12 cellular contexts compared by ENCODE assay signal in genomic region chr13:20713751-20714150, GRCh38. TPM values are rescaled to one million over a fixed set of nuclear protein-coding genes. Genes with fewer than 3 reads are reported as not detected.
DNase-seq lines count a peak whose midpoint lies in the region; ATAC-seq, FAIRE-seq and TF ChIP-seq lines count a peak whose summit lies in the region.
"Had no signal": no experiment of that assay in that cellular context is flagged by ENCODE, and none has a peak within 500 bp of the region (broad histone marks: within the 10 kb centered on the region; RNA-seq: fewer than 3 reads in every experiment).

No MANE protein-coding gene starts in this region.

- no peak overlapping the region for H2AFZ ChIP-seq in endothelial cell of umbilical vein (ENCODE audit: low read depth, low read length)
- H2AFZ ChIP-seq: PC-9 had no signal

- POLR2A ChIA-PET in endothelial cell of umbilical vein (lab: Charles Lee) = interaction anchor here (1.4 kb wide), 1 partner anchor 101 kb away, joined by 6 read pairs; no protein-coding TSS in a partner anchor

- H3K9me3 Mint-ChIP-seq in osteocyte (ENCODE audit: unreplicated experiment) (no peaks in the 10 kb centered on the region), Calu3 (ENCODE audit: low read depth, unreplicated experiment) (no peaks in the 10 kb centered on the region)
- H3K9me3 Mint-ChIP-seq: activated naive CD8-positive, alpha-beta T cell treated with anti-CD3 and anti-CD28 coated beads, Interleukin-2, amount 10 ng/mL, durations not matched to agents 7 days and 5 days; neural crest cell had no signal

- H3K4me3 ChIP-seq in endothelial cell of umbilical vein (replicated peaks in 1 of 3; ENCODE audit: insufficient read depth in 1 of 3, low read depth in 1 of 3, low read length in 3 of 3) = no peak overlapping the region
- H3K4me3 ChIP-seq: PC-9 had no signal

- H3K27ac Mint-ChIP-seq in osteocyte (ENCODE audit: unreplicated experiment) = peak overlapping the region; percentile 81
- no peak overlapping the region for H3K27ac Mint-ChIP-seq in Calu3 (ENCODE audit: unreplicated experiment)
- H3K27ac Mint-ChIP-seq: activated naive CD8-positive, alpha-beta T cell treated with anti-CD3 and anti-CD28 coated beads, Interleukin-2, amount 10 ng/mL, durations not matched to agents 7 days and 5 days had no signal

- intact Hi-C loops in endothelial cell of umbilical vein (cut with micrococcal nuclease) = loop anchor here (1.0 to 2.0 kb wide), 4 partner anchors 9 to 101 kb away; no protein-coding TSS in a partner anchor
- intact Hi-C loops in Calu3 (cut with micrococcal nuclease; ENCODE audit: unreplicated experiment) = loop anchor here (2.0 to 5.0 kb wide), 2 partner anchors 115 to 216 kb away; no protein-coding TSS in a partner anchor

- H3K27me3 ChIP-seq in endothelial cell of umbilical vein (ENCODE audit: control insufficient read depth in 2 of 2, insufficient read depth in 2 of 2, low read length in 2 of 2) = no peaks in the 10 kb centered on the region

- H3K9ac ChIP-seq in endothelial cell of umbilical vein (replicated peaks; ENCODE audit: extremely low read depth, insufficient read depth, low read length) = peak overlapping the region; percentile 6

- H3K9me3 ChIP-seq in endothelial cell of umbilical vein (replicated peaks; ENCODE audit: control insufficient read depth, insufficient read depth, low read length) = no peaks in the 10 kb centered on the region

- no peak for FAIRE-seq in endothelial cell of umbilical vein (lab: Jason Lieb, UNC)

- TF ChIP-seq CTCF in endothelial cell of umbilical vein (IDR thresholded peaks at IDR 0.05; ENCODE audit: extremely low read depth in 1 of 2, insufficient read depth in 1 of 2, low read depth in 1 of 2, low read length in 2 of 2) = no peak
- TF ChIP-seq CTCF in osteocyte (IDR thresholded peaks at IDR 0.05) = no peak
- TF ChIP-seq CTCF in Calu3 (IDR thresholded peaks at IDR 0.05; ENCODE audit: unreplicated experiment) = no peak

- H3K4me1 ChIP-seq in endothelial cell of umbilical vein (ENCODE audit: control insufficient read depth, extremely low read depth, insufficient read depth, low read length) = peaks cover 38% of the 10 kb centered on the region

- no peak for TF ChIP-seq POLR2A in endothelial cell of umbilical vein (IDR thresholded peaks at IDR 0.05; ENCODE audit: low read depth, low read length)

- BruUV-seq in endothelial cell of umbilical vein (replicated peaks; lab: Mats Ljungman, UMichigan) (no TSS peak), Calu3 (replicated peaks; lab: Mats Ljungman, UMichigan) (no TSS peak)

- DNase-seq in Ammon's horn (ENCODE audit: low spot score) = peak; percentile 51
- peak; percentile 83 for DNase-seq in M059J (ENCODE audit: low read depth)
- DNase-seq in endothelial cell of umbilical vein (ENCODE audit: low read depth, low spot score) = peak; percentile 38
- no peak for DNase-seq in osteocyte (ENCODE audit: extremely low spot score, unreplicated experiment)
- DNase-seq in NCI-H526 (lab: John Stamatoyannopoulos, UW) = no peak
- DNase-seq in Calu3 = no peak
- DNase-seq: activated naive CD8-positive, alpha-beta T cell treated with anti-CD3 and anti-CD28 coated beads, Interleukin-2, amount 10 ng/mL, durations not matched to agents 7 days and 5 days; Kasumi-1; PC-9 had no signal

- no peaks in the 10 kb centered on the region for H4K20me1 ChIP-seq in endothelial cell of umbilical vein (replicated peaks; ENCODE audit: control insufficient read depth, extremely low read depth, insufficient read depth, low read length)

- CTCF ChIA-PET in endothelial cell of umbilical vein (lab: Charles Lee) = interaction anchor here (1.3 to 5.5 kb wide), 11 partner anchors 10 to 221 kb away, joined by 3 to 73 read pairs (median 9); partner anchors contain the start of gene IL17D
- CTCF ChIA-PET in Calu3 (lab: Charles Lee) = no interaction called here

- peak overlapping the region; percentile 56 for H3K27ac ChIP-seq in endothelial cell of umbilical vein (ENCODE audit: insufficient read depth, low read depth, low read length)
- H3K27ac ChIP-seq: PC-9 had no signal

- H3K27me3 Mint-ChIP-seq in osteocyte (ENCODE audit: unreplicated experiment) (no peaks in the 10 kb centered on the region), Calu3 (ENCODE audit: unreplicated experiment) (peaks cover 23% of the 10 kb centered on the region)

- no peak overlapping the region for H3K4me3 Mint-ChIP-seq in osteocyte (ENCODE audit: unreplicated experiment)
- H3K4me3 Mint-ChIP-seq in Calu3 (ENCODE audit: low read depth, unreplicated experiment) = no peak overlapping the region
- H3K4me3 Mint-ChIP-seq: activated naive CD8-positive, alpha-beta T cell treated with anti-CD3 and anti-CD28 coated beads, Interleukin-2, amount 10 ng/mL, durations not matched to agents 7 days and 5 days had no signal

- H3K4me2 ChIP-seq in endothelial cell of umbilical vein (ENCODE audit: insufficient read depth, low read length) = peak overlapping the region; percentile 8

- dilution Hi-C loops in endothelial cell of umbilical vein (cut with MboI; ENCODE audit: extremely low pct_ligation_motif_present, low sequenced_read_pairs) = no loop called here

- H3K36me3 Mint-ChIP-seq in osteocyte (ENCODE audit: unreplicated experiment) (no peaks in the 10 kb centered on the region), Calu3 (ENCODE audit: insufficient read depth, unreplicated experiment) (no peaks in the 10 kb centered on the region)
- H3K36me3 Mint-ChIP-seq: activated naive CD8-positive, alpha-beta T cell treated with anti-CD3 and anti-CD28 coated beads, Interleukin-2, amount 10 ng/mL, durations not matched to agents 7 days and 5 days had no signal

- H3K4me1 Mint-ChIP-seq in osteocyte (ENCODE audit: unreplicated experiment) (peaks cover 50% of the 10 kb centered on the region), Calu3 (ENCODE audit: low read depth, unreplicated experiment) (peaks cover 18% of the 10 kb centered on the region)

- ATAC-seq in HG03460 (IDR thresholded peaks at IDR 0.05; ENCODE audit: unreplicated experiment) = no peak
- no peak for ATAC-seq in GM19328 (IDR thresholded peaks at IDR 0.05; ENCODE audit: unreplicated experiment)

- H3K79me2 ChIP-seq in endothelial cell of umbilical vein (ENCODE audit: control insufficient read depth, insufficient read depth, low read length) = no peaks in the 10 kb centered on the region

- no peaks in the 10 kb centered on the region for H3K36me3 ChIP-seq in endothelial cell of umbilical vein (ENCODE audit: control insufficient read depth in 2 of 2, extremely low read depth in 1 of 2, insufficient read depth in 2 of 2, low read length in 2 of 2)

- no peaks in the 10 kb centered on the region for H3K9me1 ChIP-seq in endothelial cell of umbilical vein (replicated peaks; ENCODE audit: control insufficient read depth, extremely low read depth, insufficient read depth, low read length)

TF ChIP-seq in endothelial cell of umbilical vein, 7 proteins besides CTCF, POLR2A, EP300 and RAD21:
- peak; percentile 25 for TF ChIP-seq FOS (IDR thresholded peaks at IDR 0.05; ENCODE audit: borderline replicate concordance, insufficient read depth, low read length)
- TF ChIP-seq GATA2 (IDR thresholded peaks at IDR 0.05; ENCODE audit: insufficient read depth, insufficient read length, low read depth, low read length) = no peak

RNA-seq across cellular contexts. Expression of gene IL17D, which starts 10.3 kb away (rescaled TPM):
- 0.47 and 0.71 TPM in 2 replicates for total RNA-seq in M059J (2014; rRNA removed; shearing (Covaris generic))
- 4.9 and 6.1 TPM in 2 replicates for total RNA-seq in endothelial cell of umbilical vein
- 4.0 and 5.5 TPM in 2 replicates for polyA plus RNA-seq in endothelial cell of umbilical vein
- polyA plus RNA-seq in endothelial cell of umbilical vein (2011; cell fraction: cytosol; rRNA removed) = 2.3 and 3.2 TPM in 2 replicates
- polyA plus RNA-seq in endothelial cell of umbilical vein (2011; cell fraction: nucleus; rRNA removed) = 2.5 and 3.1 TPM in 2 replicates
- 16.2 and 17.4 TPM in 2 replicates for polyA plus RNA-seq in endothelial cell of umbilical vein (2012)
- polyA minus RNA-seq in endothelial cell of umbilical vein = 2.0 and 2.2 TPM in 2 replicates
- polyA minus RNA-seq in endothelial cell of umbilical vein (2011; cell fraction: cytosol; rRNA and poly(A)+ RNA removed) = not detected
- polyA minus RNA-seq in endothelial cell of umbilical vein (2011; cell fraction: nucleus; rRNA and poly(A)+ RNA removed) = 0.38 and 0.82 TPM in 2 replicates
- total RNA-seq in osteocyte = 8.6 and 10.7 TPM in 2 replicates
- total RNA-seq in Calu3 (2022) = 0.39 and 1.3 TPM in 2 replicates
- total RNA-seq: activated naive CD8-positive, alpha-beta T cell treated with anti-CD3 and anti-CD28 coated beads, Interleukin-2, amount 10 ng/mL, durations not matched to agents 7 days and 5 days had no signal

Comparison
In these comparisons a context has a peak if more than half of its experiments do, and no peak if none do; other contexts are left out.
1. DNase-seq: peak in Ammon's horn (single experiment), M059J (single experiment) and endothelial cell of umbilical vein (single experiment); none in osteocyte (single experiment), NCI-H526 (0 of 2) and Calu3 (single experiment).